Comparison of ENCODE assay signal across 1 cellular context in genomic region chr7:150368884-150369739, GRCh38.
TF ChIP-seq lines count a peak whose summit lies in the region.

No MANE protein-coding gene starts in this region.

TF ChIP-seq in HepG2, 621 proteins besides CTCF, POLR2A, EP300 and RAD21 (continued from another document and continues in another):
- TF ChIP-seq ZNF121 (CRISPR knock-in tag; IDR thresholded peaks at IDR 0.05) (no peak), PHF21A (CRISPR knock-in tag; IDR thresholded peaks at IDR 0.05) (0 out of 2 replicates have a peak, but pooled peaks have one; percentile 19), MIXL1 (CRISPR knock-in tag; IDR thresholded peaks at IDR 0.05) (no peak), POLR2AphosphoS5 (IDR thresholded peaks at IDR 0.05; ENCODE audit: low read depth, low read length) (peak; percentile 24; the same call in 1 of the 2 replicates), AKNA (CRISPR knock-in tag; IDR thresholded peaks at IDR 0.05; ENCODE audit: borderline replicate concordance) (no peak), HES4 (CRISPR knock-in tag; IDR thresholded peaks at IDR 0.05; ENCODE audit: borderline replicate concordance) (no peak), RBFOX2 (IDR thresholded peaks at IDR 0.05; ENCODE audit: low read depth, low read length) (peak; percentile 41), HBP1 (CRISPR knock-in tag; IDR thresholded peaks at IDR 0.05; ENCODE audit: low read depth) (no peak), PAX8 (CRISPR knock-in tag; IDR thresholded peaks at IDR 0.05; ENCODE audit: borderline replicate concordance) (0 out of 2 replicates have a peak, but pooled peaks have one; percentile 10), SP4 (CRISPR knock-in tag; IDR thresholded peaks at IDR 0.05) (no peak), ZNF660 (CRISPR knock-in tag; IDR thresholded peaks at IDR 0.05; ENCODE audit: borderline replicate concordance, low read depth) (no peak), HIC2 (CRISPR knock-in tag; IDR thresholded peaks at IDR 0.05; ENCODE audit: low read depth) (no peak), RBM22 (optimal IDR thresholded peaks at IDR 0.05; ENCODE audit: low read length) (no peak), NONO (IDR thresholded peaks at IDR 0.05) (no peak), NONO (CRISPR knock-in tag; conservative IDR thresholded peaks at IDR 0.05) (no peak; the same call in 1 of the 2 replicates), BHLHE40 (IDR thresholded peaks at IDR 0.05; ENCODE audit: low read length) (0 out of 2 replicates have a peak, but pooled peaks have one; percentile 8), SKI (IDR thresholded peaks at IDR 0.05; ENCODE audit: partially characterized antibody) (no peak), ZFY (CRISPR knock-in tag; IDR thresholded peaks at IDR 0.05) (peak; percentile 0), MYC (CRISPR knock-in tag; IDR thresholded peaks at IDR 0.05; ENCODE audit: borderline replicate concordance) (peak; percentile 72), ZXDC (CRISPR knock-in tag; IDR thresholded peaks at IDR 0.05) (0 out of 2 replicates have a peak, but pooled peaks have one; percentile 41), RFX3 (CRISPR knock-in tag; IDR thresholded peaks at IDR 0.05) (no peak), SMARCE1 (IDR thresholded peaks at IDR 0.05; ENCODE audit: borderline replicate concordance) (no peak), BORCS8-MEF2B (CRISPR knock-in tag; IDR thresholded peaks at IDR 0.05) (no peak; the same call in 1 of the 2 replicates), ZNF724P (CRISPR knock-in tag; IDR thresholded peaks at IDR 0.05; ENCODE audit: borderline replicate concordance) (no peak), ZSCAN21 (CRISPR knock-in tag; IDR thresholded peaks at IDR 0.05; ENCODE audit: borderline replicate concordance) (no peak), ATF5 (CRISPR knock-in tag; IDR thresholded peaks at IDR 0.05; ENCODE audit: low read depth) (no peak), ZNF850 (CRISPR knock-in tag; conservative IDR thresholded peaks at IDR 0.05) (no peak), ZBTB38 (CRISPR knock-in tag; IDR thresholded peaks at IDR 0.05) (no peak), MTERF4 (CRISPR knock-in tag; IDR thresholded peaks at IDR 0.05) (no peak), BCLAF1 (IDR thresholded peaks at IDR 0.05) (no peak), ZNF510 (CRISPR knock-in tag; IDR thresholded peaks at IDR 0.05; ENCODE audit: low read depth) (no peak), ZNF354B (CRISPR knock-in tag; IDR thresholded peaks at IDR 0.05) (no peak), TEAD2 (CRISPR knock-in tag; IDR thresholded peaks at IDR 0.05) (no peak), NR2F2 (IDR thresholded peaks at IDR 0.05; ENCODE audit: borderline replicate concordance, low read depth) (peak; percentile 8; the same call in 1 of the 2 replicates), ZNF34 (CRISPR knock-in tag; IDR thresholded peaks at IDR 0.05; ENCODE audit: borderline replicate concordance) (0 out of 2 replicates have a peak, but pooled peaks have one; percentile 8), ERF (CRISPR knock-in tag; IDR thresholded peaks at IDR 0.05) (no peak; the same call in 1 of the 2 replicates), CC2D1A (CRISPR knock-in tag; IDR thresholded peaks at IDR 0.05) (no peak), ZNF563 (CRISPR knock-in tag; IDR thresholded peaks at IDR 0.05) (peak; percentile 46; the same call in 1 of the 2 replicates), FOXK1 (CRISPR knock-in tag; IDR thresholded peaks at IDR 0.05; ENCODE audit: borderline replicate concordance, low read depth) (no peak), NFKB2 (CRISPR knock-in tag; IDR thresholded peaks at IDR 0.05; ENCODE audit: borderline replicate concordance) (peak; percentile 34; the same call in 1 of the 2 replicates), ZNF704 (CRISPR knock-in tag; IDR thresholded peaks at IDR 0.05; ENCODE audit: borderline replicate concordance) (no peak), FOSL2 (CRISPR knock-in tag; IDR thresholded peaks at IDR 0.05) (no peak), JDP2 (CRISPR knock-in tag; IDR thresholded peaks at IDR 0.05; ENCODE audit: borderline replicate concordance) (no peak), ZNF275 (CRISPR knock-in tag; IDR thresholded peaks at IDR 0.05; ENCODE audit: borderline replicate concordance) (no peak), ZNF788 (CRISPR knock-in tag; IDR thresholded peaks at IDR 0.05; ENCODE audit: borderline replicate concordance) (no peak; the same call in 1 of the 2 replicates), HNF4A (CRISPR knock-in tag; IDR thresholded peaks at IDR 0.05) (peak; percentile 18; the same call in 1 of the 2 replicates)
